Comparison of ENCODE assay signal across 9 cellular contexts in the genomic region with DNA sequence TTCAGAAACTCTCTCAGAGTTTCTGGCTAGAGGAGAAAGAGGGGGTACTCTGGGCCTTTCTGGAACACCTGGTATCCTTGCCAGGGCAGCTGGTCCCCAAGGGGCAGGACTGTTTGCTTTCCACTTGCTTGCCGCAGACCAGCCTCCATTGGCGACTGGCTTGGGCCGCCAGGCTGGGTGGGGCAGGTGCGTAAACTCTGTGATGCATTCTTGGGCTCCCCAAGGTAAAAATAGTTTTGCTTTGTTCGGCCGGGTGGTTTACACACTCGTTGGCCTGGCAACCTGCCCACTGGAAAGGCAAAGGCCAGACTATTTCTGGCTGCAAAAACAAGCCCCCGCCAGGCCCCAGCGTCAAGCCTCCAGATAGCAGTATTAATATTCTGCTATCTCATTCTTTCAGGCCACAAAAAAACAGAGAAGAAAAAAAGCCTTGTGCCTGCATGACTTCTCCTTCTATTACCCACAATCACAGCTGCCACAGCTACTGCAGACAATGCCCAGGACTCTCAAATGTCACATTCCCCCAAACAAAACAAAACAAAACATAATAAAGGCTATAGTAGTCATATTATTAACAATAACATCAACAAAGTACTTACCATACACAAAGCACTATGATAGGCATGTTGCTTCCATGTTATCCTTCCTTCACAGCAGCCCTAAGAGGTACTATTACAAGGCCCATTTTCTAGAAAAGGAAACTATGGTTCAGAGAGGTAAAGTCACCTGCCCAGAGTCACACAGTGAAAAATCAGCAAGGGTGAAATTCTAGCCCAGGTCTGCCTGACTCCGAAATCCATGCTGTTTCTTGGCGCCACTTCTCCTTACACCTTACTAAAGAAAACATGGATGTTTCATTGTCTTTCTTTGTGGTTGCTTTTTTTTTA. TPM values are rescaled to one million over a fixed set of nuclear protein-coding genes. Genes with fewer than 3 reads are reported as not detected.
DNase-seq lines count a peak whose midpoint lies in the region; ATAC-seq and TF ChIP-seq lines count a peak whose summit lies in the region.
"Had no signal": no experiment of that assay in that cellular context is flagged by ENCODE, and none has a peak within 500 bp of the region (broad histone marks: within the 10 kb centered on the region; RNA-seq: fewer than 3 reads in every experiment).

No MANE protein-coding gene starts in this region.

- peak; percentile 83 for ATAC-seq in GM21360 (IDR thresholded peaks at IDR 0.05; ENCODE audit: unreplicated experiment)
- peak; percentile 80 for ATAC-seq in HG03521 (IDR thresholded peaks at IDR 0.05; ENCODE audit: unreplicated experiment)
- ATAC-seq in T-helper 17 cell, result peak; percentile 28
- peak; percentile 94 for ATAC-seq in upper lobe of right lung

- intact Hi-C loops in upper lobe of right lung (cut with DNase I), result no loop called here

- peaks cover 31% of the 10 kb centered on the region for H3K27me3 Mint-ChIP-seq in T-helper 17 cell

- in situ Hi-C loops in G401 (cut with HindIII; ENCODE audit: low sequenced_read_pairs), result no loop called here

- no peaks in the 10 kb centered on the region for H3K4me1 Mint-ChIP-seq in T-helper 17 cell
- H3K4me1 Mint-ChIP-seq: central memory CD8-positive, alpha-beta T cell had no signal

- H3K4me3 Mint-ChIP-seq in T-helper 17 cell, result no peak overlapping the region
- H3K4me3 Mint-ChIP-seq: central memory CD8-positive, alpha-beta T cell had no signal

- DNase-seq in DMS53 (lab: John Stamatoyannopoulos, UW), result peak; percentile 65
- no peak for DNase-seq in T-helper 17 cell
- DNase-seq in kidney glomerular epithelial cell (lab: John Stamatoyannopoulos, UW), result peak; percentile 79
- DNase-seq in upper lobe of right lung, result peak; percentile 89
- DNase-seq in G401 (ENCODE audit: low spot score), result no peak
- no peak for DNase-seq in activated gamma-delta T cell treated with Interleukin-2 at 50 U/mL for 16 hours

- no peaks in the 10 kb centered on the region for H3K9me3 ChIP-seq in T-helper 17 cell (ENCODE audit: control insufficient read depth, low read length, poor library complexity, severe bottlenecking)
- no peaks in the 10 kb centered on the region for H3K9me3 ChIP-seq in upper lobe of right lung

- no peak for TF ChIP-seq CTCF in upper lobe of right lung (IDR thresholded peaks at IDR 0.05)

- H3K4me1 ChIP-seq in upper lobe of right lung, result peaks cover 4% of the 10 kb centered on the region

- H3K36me3 ChIP-seq in upper lobe of right lung, result no peaks in the 10 kb centered on the region

- H3K27ac Mint-ChIP-seq in T-helper 17 cell, result no peak overlapping the region

- H3K36me3 Mint-ChIP-seq in T-helper 17 cell (ENCODE audit: low read depth), result peaks cover 2% of the 10 kb centered on the region

- no peaks in the 10 kb centered on the region for H3K27me3 ChIP-seq in upper lobe of right lung

- H3K4me3 ChIP-seq in upper lobe of right lung, result no peak overlapping the region

- H3K27ac ChIP-seq in upper lobe of right lung, result no peak overlapping the region

RNA-seq across cellular contexts. Expression of a gene that starts 14.0 kb away (rescaled TPM):
- total RNA-seq in T-helper 17 cell (not detected), upper lobe of right lung (not detected)
- total RNA-seq in G401 (2014; rRNA removed; shearing (Covaris generic)), result not detected in 2 replicates

Comparison
In these comparisons a context has a peak if more than half of its experiments do, and no peak if none do; other contexts are left out.
1. DNase-seq: peak in DMS53 (single experiment), kidney glomerular epithelial cell (single experiment) and upper lobe of right lung (single experiment); none in T-helper 17 cell (0 of 3), G401 (single experiment) and activated gamma-delta T cell treated with Interleukin-2 at 50 U/mL for 16 hours (single experiment).
2. ATAC-seq: peak in every context shown above with its lines; median percentile 94 in upper lobe of right lung; 83 in GM21360; 80 in HG03521; 28 in T-helper 17 cell.